ENCODE assay signal across 32 cellular contexts in the genomic region with DNA sequence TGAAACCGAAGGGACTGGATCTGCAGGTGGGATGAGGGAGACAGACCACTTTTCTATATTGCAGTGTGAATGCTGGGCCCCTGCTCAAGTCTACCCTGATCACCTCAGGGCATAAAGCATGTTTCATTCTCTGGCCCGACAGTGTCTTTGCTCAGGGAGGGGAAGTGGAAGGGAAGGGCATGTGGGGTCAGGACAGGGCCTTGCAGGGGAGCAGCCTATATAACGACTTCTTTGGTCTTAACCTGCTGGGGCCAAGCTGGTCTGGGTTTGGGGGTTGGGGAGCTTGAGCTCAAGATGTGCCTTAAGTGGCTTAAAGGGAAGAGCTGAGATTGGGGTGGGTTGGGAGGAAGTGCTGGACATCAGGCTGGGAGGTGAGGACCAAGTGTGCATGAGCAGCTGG.
"Had no signal": no experiment of that assay in that cellular context is flagged by ENCODE, and none has a peak within 500 bp of the region (broad histone marks: within the 10 kb centered on the region; RNA-seq: fewer than 3 reads in every experiment).

No MANE protein-coding gene starts in this region.

- H3K36me3 ChIP-seq: gastrocnemius medialis had no signal

- H3K4me1 ChIP-seq: adrenal gland, foreskin keratinocyte, gastrocnemius medialis, heart left ventricle had no signal

- H3K27ac ChIP-seq: adrenal gland, body of pancreas, epithelial cell of prostate, foreskin keratinocyte, gastrocnemius medialis, heart left ventricle had no signal

- DNase-seq: activated CD4-positive, alpha-beta T cell treated with anti-CD3 and anti-CD28 coated beads for 1 hour; activated CD4-positive, alpha-beta T cell treated with anti-CD3 and anti-CD28 coated beads for 4 hours; activated CD4-positive, alpha-beta T cell treated with anti-CD3 and anti-CD28 coated beads, Interleukin-2, amount 10 ng/mL, durations not matched to agents 7 days and 5 days; activated CD4-positive, alpha-beta T cell treated with anti-CD3 and anti-CD28 coated beads, Interleukin-2, amount 50 U/mL, for 4 hours; activated CD8-positive, alpha-beta memory T cell treated with anti-CD3 and anti-CD28 coated beads, Interleukin-2, amount 10 ng/mL, durations not matched to agents 7 days and 5 days; activated CD8-positive, alpha-beta memory T cell treated with anti-CD3 and anti-CD28 coated beads, Interleukin-2, amount 50 U/mL, for 4 hours; activated CD8-positive, alpha-beta T cell treated with anti-CD3 and anti-CD28 coated beads, Interleukin-2, amount 10 ng/mL, durations not matched to agents 7 days and 5 days; activated effector memory CD4-positive, alpha-beta T cell treated with anti-CD3 and anti-CD28 coated beads, Interleukin-2, amount 50 U/mL, for 16 hours; activated naive CD4-positive, alpha-beta T cell treated with anti-CD3 and anti-CD28 coated beads for 36 hours; activated naive CD8-positive, alpha-beta T cell treated with anti-CD3 and anti-CD28 coated beads for 36 hours; activated naive CD8-positive, alpha-beta T cell treated with anti-CD3 and anti-CD28 coated beads, Interleukin-2, amount 50 U/mL, for 24 hours; activated T-cell treated with anti-CD3 and anti-CD28 coated beads, Interleukin-2, amount 50 U/mL, for 1 hour; activated T-cell treated with anti-CD3 and anti-CD28 coated beads, Interleukin-2, amount 50 U/mL, for 48 hours; adrenal gland; amygdala; aorta; body of pancreas; caudate nucleus; cortex of kidney; dermis blood vessel endothelial cell; effector CD8-positive, alpha-beta T cell; foreskin keratinocyte; gastrocnemius medialis; glutamatergic neuron; heart left ventricle; T-helper 1 cell; T-helper 17 cell; T1000 had no signal

- ATAC-seq: activated CD8-positive, alpha-beta memory T cell treated with anti-CD3 and anti-CD28 coated beads, Interleukin-2, amount 10 ng/mL, durations not matched to agents 7 days and 5 days; activated CD8-positive, alpha-beta T cell treated with anti-CD3 and anti-CD28 coated beads, Interleukin-2, amount 10 ng/mL, durations not matched to agents 7 days and 5 days; activated naive CD8-positive, alpha-beta T cell treated with anti-CD3 and anti-CD28 coated beads, Interleukin-2, amount 50 U/mL, for 24 hours; body of pancreas; foreskin keratinocyte; gastrocnemius medialis; heart left ventricle; T-helper 17 cell had no signal

- H3K9me3 ChIP-seq: adrenal gland, body of pancreas, gastrocnemius medialis, heart left ventricle had no signal

- H3K4me3 ChIP-seq: adrenal gland, body of pancreas, gastrocnemius medialis, heart left ventricle had no signal

- FAIRE-seq: colon, endometrium, endothelial cell of umbilical vein had no signal

- H3K27me3 ChIP-seq: adrenal gland, body of pancreas, foreskin keratinocyte, gastrocnemius medialis, heart left ventricle had no signal
